8 cellular contexts compared by ENCODE assay signal in the genomic region with DNA sequence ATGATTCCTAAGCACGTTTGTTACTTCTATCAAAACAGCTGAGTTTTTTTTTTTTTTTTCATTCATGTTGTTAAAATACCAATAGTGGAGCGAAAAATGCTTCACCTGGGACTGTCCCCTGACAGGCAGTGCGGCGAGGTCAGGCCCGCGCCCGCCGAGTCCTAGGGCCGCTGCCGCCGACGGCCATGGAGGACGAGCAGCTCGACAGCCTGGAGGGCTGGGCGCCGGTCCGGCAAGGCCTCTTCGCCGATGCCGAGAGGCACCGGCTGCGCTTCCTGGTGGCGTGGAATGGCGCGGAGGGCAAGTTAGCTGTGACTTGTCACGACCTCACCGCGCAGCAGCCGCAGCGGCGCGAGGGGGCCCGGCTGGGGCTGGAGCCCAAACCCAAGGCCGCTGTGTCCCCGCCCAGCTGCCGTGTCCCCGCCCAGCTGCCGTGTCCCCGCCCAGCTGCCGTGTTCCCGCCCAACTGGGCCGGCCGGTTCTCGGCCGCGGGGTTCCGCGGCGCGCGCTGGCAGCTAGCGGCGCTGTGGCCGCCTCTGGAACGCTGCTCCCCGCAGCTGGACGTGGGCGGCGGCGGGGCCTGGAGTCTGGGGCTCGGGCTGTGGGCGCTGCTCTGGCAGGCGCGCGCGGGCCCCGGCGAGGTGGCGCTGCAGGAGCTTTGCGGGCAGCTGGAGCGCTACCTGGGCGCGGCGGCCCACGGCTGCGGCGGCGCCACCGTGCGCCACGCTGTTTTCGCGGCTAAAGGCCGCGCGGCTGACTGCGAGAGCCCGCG. TPM values are rescaled to one million over a fixed set of nuclear protein-coding genes. Genes with fewer than 3 reads are reported as not detected.
DNase-seq lines count a peak whose midpoint lies in the region; ATAC-seq lines count a peak whose summit lies in the region.
"Not testable (repeated sequence)": the region's sequence is repeated elsewhere in the genome, so short reads cannot be mapped to it uniquely, and the experiment has no call there.

No MANE protein-coding gene starts in this region.

- POLR2A ChIA-PET in CD8-positive, alpha-beta memory T cell (lab: Charles Lee), result not testable (repeated sequence)

- not testable (repeated sequence) for H2BK120ac ChIP-seq in trophoblast cell (ENCODE audit: insufficient read depth, low read length, poor library complexity)

- H2AK5ac ChIP-seq in trophoblast cell (ENCODE audit: low read length), result not testable (repeated sequence)

- H3K79me1 ChIP-seq in trophoblast cell (ENCODE audit: low read length), result not testable (repeated sequence)

- not testable (repeated sequence) for H3K27ac ChIP-seq in CD8-positive, alpha-beta memory T cell (ENCODE audit: low read depth, low read length); trophoblast cell (ENCODE audit: low read depth, low read length)

- not testable (repeated sequence) for H3K79me2 ChIP-seq in trophoblast cell (ENCODE audit: control insufficient read depth, insufficient read depth, low read length, poor library complexity)

- H3K36me3 ChIP-seq in CD8-positive, alpha-beta memory T cell (ENCODE audit: insufficient read depth, low read length); trophoblast cell (ENCODE audit: control insufficient read depth in 1 of 2, insufficient read depth in 2 of 2, low read length in 2 of 2): not testable (repeated sequence)

- H3K36me3 Mint-ChIP-seq in CD8-positive, alpha-beta memory T cell, result not testable (repeated sequence)

- H3K4me3 ChIP-seq in CD8-positive, alpha-beta memory T cell (ENCODE audit: low read length), result not testable (repeated sequence)
- H3K4me3 ChIP-seq in trophoblast cell (ENCODE audit: low read depth, low read length), result peak overlapping the region; percentile 71

- H3K4me1 ChIP-seq in CD8-positive, alpha-beta memory T cell (ENCODE audit: insufficient read depth, low read length); trophoblast cell (ENCODE audit: control insufficient read depth in 1 of 2, insufficient read depth in 2 of 2, low read length in 2 of 2): not testable (repeated sequence)

- not testable (repeated sequence) for H3K4ac ChIP-seq in trophoblast cell (ENCODE audit: low read depth, low read length)

- CTCF ChIA-PET in CD8-positive, alpha-beta memory T cell (lab: Charles Lee), result not testable (repeated sequence)

- not testable (repeated sequence) for H3K27me3 Mint-ChIP-seq in CD8-positive, alpha-beta memory T cell

- not testable (repeated sequence) for H3K27ac Mint-ChIP-seq in CD8-positive, alpha-beta memory T cell

- ATAC-seq in GM21423 (IDR thresholded peaks at IDR 0.05; ENCODE audit: unreplicated experiment) (peak; percentile 70), HG03095 (IDR thresholded peaks at IDR 0.05; ENCODE audit: unreplicated experiment) (peak; percentile 88), Right ventricle myocardium superior (ENCODE audit: poor library complexity) (peak; percentile 99)

- not testable (repeated sequence) for H4K8ac ChIP-seq in trophoblast cell (ENCODE audit: low read depth, low read length)

- not testable (repeated sequence) for H2AFZ ChIP-seq in trophoblast cell (ENCODE audit: insufficient read depth, low read length, poor library complexity)

- H3K9me3 ChIP-seq in CD8-positive, alpha-beta memory T cell (ENCODE audit: low read length); trophoblast cell (ENCODE audit: insufficient read depth, low read depth, low read length): not testable (repeated sequence)

- H4K12ac ChIP-seq in trophoblast cell (ENCODE audit: low read depth, low read length), result not testable (repeated sequence)

- H3K4me2 ChIP-seq in trophoblast cell (ENCODE audit: low read length), result not testable (repeated sequence)

- DNase-seq in CD8-positive, alpha-beta memory T cell, result peak; percentile 41 to 72 (median 62)
- peak in 4 of 5 experiments; percentile 13 to 64 (median 36) for DNase-seq in T-helper 2 cell
- peak; percentile 40 for DNase-seq in activated effector memory CD4-positive, alpha-beta T cell treated with Interleukin-2 at 50 U/mL for 16 hours
- peak; percentile 74 for DNase-seq in Right ventricle myocardium superior
- DNase-seq in trophoblast cell, result not testable (repeated sequence)
- DNase-seq in stimulated activated CD8-positive, alpha-beta memory T cell treated with anti-CD3 and anti-CD28 coated beads, Interleukin-7, amount 100 ng/mL, for 24 hours (ENCODE audit: low read depth), result peak; percentile 19

- intact Hi-C loops in Right ventricle myocardium superior (cut with DNase I), result not testable (repeated sequence)

- H3K14ac ChIP-seq in trophoblast cell (ENCODE audit: low read length), result not testable (repeated sequence)

- WGBS in trophoblast cell (ENCODE audit: extremely low coverage, insufficient coverage, insufficient read length), result no CpG with 5 or more reads among the region's 89 CpGs

- H3K4me1 Mint-ChIP-seq in CD8-positive, alpha-beta memory T cell, result not testable (repeated sequence)

- not testable (repeated sequence) for H3K9ac ChIP-seq in trophoblast cell (ENCODE audit: low read length)

- not testable (repeated sequence) for H2BK5ac ChIP-seq in trophoblast cell (ENCODE audit: low read depth, low read length, poor library complexity)

- H3K27me3 ChIP-seq in CD8-positive, alpha-beta memory T cell (ENCODE audit: insufficient read depth, low read length, poor library complexity, severe bottlenecking); trophoblast cell (ENCODE audit: insufficient read depth, low read length): not testable (repeated sequence)

- not testable (repeated sequence) for H3K4me3 Mint-ChIP-seq in CD8-positive, alpha-beta memory T cell

- H2BK12ac ChIP-seq in trophoblast cell (ENCODE audit: low read length), result not testable (repeated sequence)

- H3K9me3 Mint-ChIP-seq in CD8-positive, alpha-beta memory T cell, result not testable (repeated sequence)

- H3K23ac ChIP-seq in trophoblast cell (ENCODE audit: low read length), result not testable (repeated sequence)

- not testable (repeated sequence) for H3K18ac ChIP-seq in trophoblast cell (ENCODE audit: low read length)

- H4K91ac ChIP-seq in trophoblast cell (ENCODE audit: low read depth, low read length), result not testable (repeated sequence)

RNA-seq across cellular contexts. Expression of gene GOLGA8R, which starts 56.7 kb away (rescaled TPM):
- total RNA-seq in CD8-positive, alpha-beta memory T cell, result under 1 TPM; 0.66 to 0.69 TPM
- not detected for polyA plus RNA-seq in CD8-positive, alpha-beta memory T cell
- 4.3 TPM for total RNA-seq in Right ventricle myocardium superior
- polyA plus RNA-seq in trophoblast cell (2013), result 0.36 and 0.47 TPM in 2 replicates
